In the genomic region with DNA sequence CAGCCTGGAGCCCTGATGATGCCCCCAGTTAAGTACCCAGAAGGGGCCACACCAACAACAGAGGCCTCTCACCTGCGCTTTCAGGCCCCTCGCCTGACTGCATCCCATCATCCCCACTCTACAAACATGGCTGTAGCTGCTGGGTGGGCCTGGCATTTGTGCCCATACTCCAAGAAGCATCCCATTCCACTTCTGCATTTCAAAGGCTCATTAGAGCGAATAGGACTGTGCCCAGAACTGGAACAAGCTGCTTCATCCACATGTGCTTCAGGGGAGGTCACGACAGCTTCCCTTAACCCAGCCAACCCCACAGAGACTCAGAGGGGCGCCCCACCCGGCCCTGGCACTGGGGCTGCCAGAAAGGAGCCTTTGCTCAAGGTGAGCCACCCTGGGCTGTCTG, we compare ENCODE assay signal across 1 cellular context.
TF ChIP-seq lines count a peak whose summit lies in the region.

No MANE protein-coding gene starts in this region.

TF ChIP-seq in HEK293, 187 proteins besides CTCF, POLR2A, EP300 and RAD21 (continued from another document):
- TF ChIP-seq, protein P1, sequence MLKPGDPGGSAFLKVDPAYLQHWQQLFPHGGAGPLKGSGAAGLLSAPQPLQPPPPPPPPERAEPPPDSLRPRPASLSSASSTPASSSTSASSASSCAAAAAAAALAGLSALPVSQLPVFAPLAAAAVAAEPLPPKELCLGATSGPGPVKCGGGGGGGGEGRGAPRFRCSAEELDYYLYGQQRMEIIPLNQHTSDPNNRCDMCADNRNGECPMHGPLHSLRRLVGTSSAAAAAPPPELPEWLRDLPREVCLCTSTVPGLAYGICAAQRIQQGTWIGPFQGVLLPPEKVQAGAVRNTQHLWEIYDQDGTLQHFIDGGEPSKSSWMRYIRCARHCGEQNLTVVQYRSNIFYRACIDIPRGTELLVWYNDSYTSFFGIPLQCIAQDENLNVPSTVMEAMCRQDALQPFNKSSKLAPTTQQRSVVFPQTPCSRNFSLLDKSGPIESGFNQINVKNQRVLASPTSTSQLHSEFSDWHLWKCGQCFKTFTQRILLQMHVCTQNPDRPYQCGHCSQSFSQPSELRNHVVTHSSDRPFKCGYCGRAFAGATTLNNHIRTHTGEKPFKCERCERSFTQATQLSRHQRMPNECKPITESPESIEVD (tag by site-specific recombination; IDR thresholded peaks at IDR 0.05), result no peak
